In genomic region chr5:161966544-161966943, GRCh38 we compare ENCODE assay signal across 11 cellular contexts.
DNase-seq lines count a peak whose midpoint lies in the region; ATAC-seq, FAIRE-seq and TF ChIP-seq lines count a peak whose summit lies in the region.
"Had no signal": no experiment of that assay in that cellular context is flagged by ENCODE, and none has a peak within 500 bp of the region (broad histone marks: within the 10 kb centered on the region; RNA-seq: fewer than 3 reads in every experiment).

No MANE protein-coding gene starts in this region.

- peaks cover 0 to 3% (median 0%) of the 10 kb centered on the region in 5 experiments for H3K9me3 Mint-ChIP-seq in brain
- H3K9me3 Mint-ChIP-seq: activated T-cell treated with anti-CD3 and anti-CD28 coated beads, Interleukin-2, amount 50 U/mL, for 4 hours had no signal

- H3K4me3 ChIP-seq in pancreas: no peak overlapping the region

- H3K36me3 ChIP-seq in pancreas: no peaks in the 10 kb centered on the region

- H3K27ac Mint-ChIP-seq in brain: no peak overlapping the region
- H3K27ac Mint-ChIP-seq: memory B cell had no signal

- H3K27me3 ChIP-seq in pancreas: no peaks in the 10 kb centered on the region

- DNase-seq in NCI-H1694 (lab: John Stamatoyannopoulos, UW) (peak; percentile 15), pancreas (no peak)
- no peak for DNase-seq in activated CD4-positive, CD25-positive, alpha-beta regulatory T cell treated with anti-CD3 and anti-CD28 coated beads, Interleukin-2, amount 50 U/mL, for 72 hours
- DNase-seq: activated T-cell treated with anti-CD3 and anti-CD28 coated beads, Interleukin-2, amount 50 U/mL, for 4 hours had no signal

- TF ChIP-seq CTCF in brain (conservative IDR thresholded peaks at IDR 0.05) (peak; percentile 54 to 61), pancreas (IDR thresholded peaks at IDR 0.05) (peak in 1 of 4 donors; percentile 18)

- peaks cover 7% of the 10 kb centered on the region for H3K4me1 Mint-ChIP-seq in brain
- H3K4me1 Mint-ChIP-seq: memory B cell had no signal

- no peaks in the 10 kb centered on the region for H3K27me3 Mint-ChIP-seq in brain
- H3K27me3 Mint-ChIP-seq: memory B cell had no signal

- 4 to 7% methylated on average over 3 of the region's 3 CpGs for WGBS in pancreas, 2 donors

- no peak overlapping the region for H3K27ac ChIP-seq in pancreas

- no peaks in the 10 kb centered on the region for H3K36me3 Mint-ChIP-seq in brain
- H3K36me3 Mint-ChIP-seq: memory B cell had no signal

- ATAC-seq in GM19455 (IDR thresholded peaks at IDR 0.05; ENCODE audit: unreplicated experiment): peak; percentile 50
- peak; percentile 35 to 76 (median 64) for ATAC-seq in pancreas
- no peak for ATAC-seq in GM18502 (IDR thresholded peaks at IDR 0.05; ENCODE audit: poor library complexity, unreplicated experiment)
- ATAC-seq in HG02571 (IDR thresholded peaks at IDR 0.05; ENCODE audit: unreplicated experiment): no peak
- ATAC-seq: activated T-cell treated with anti-CD3 and anti-CD28 coated beads, Interleukin-2, amount 50 U/mL, for 4 hours had no signal

- H3K4me1 ChIP-seq in pancreas: no peaks in the 10 kb centered on the region

- intact Hi-C loops in pancreas (cut with DNase I): no loop called here

- no peak overlapping the region for H3K4me3 Mint-ChIP-seq in brain
- H3K4me3 Mint-ChIP-seq: activated T-cell treated with anti-CD3 and anti-CD28 coated beads, Interleukin-2, amount 50 U/mL, for 4 hours; memory B cell had no signal

- no peak for FAIRE-seq in pancreas (lab: Jason Lieb, UNC)
- FAIRE-seq: endometrium, GM18507 had no signal

- no peaks in the 10 kb centered on the region for H3K9me3 ChIP-seq in pancreas

Comparison
In these comparisons a context has a peak if more than half of its experiments do, and no peak if none do; other contexts are left out.
1. ATAC-seq: peak in GM19455 (single experiment) and pancreas (4 of 4); none in GM18502 (single experiment) and HG02571 (single experiment).